ENCODE assay signal across 15 cellular contexts in the genomic region with DNA sequence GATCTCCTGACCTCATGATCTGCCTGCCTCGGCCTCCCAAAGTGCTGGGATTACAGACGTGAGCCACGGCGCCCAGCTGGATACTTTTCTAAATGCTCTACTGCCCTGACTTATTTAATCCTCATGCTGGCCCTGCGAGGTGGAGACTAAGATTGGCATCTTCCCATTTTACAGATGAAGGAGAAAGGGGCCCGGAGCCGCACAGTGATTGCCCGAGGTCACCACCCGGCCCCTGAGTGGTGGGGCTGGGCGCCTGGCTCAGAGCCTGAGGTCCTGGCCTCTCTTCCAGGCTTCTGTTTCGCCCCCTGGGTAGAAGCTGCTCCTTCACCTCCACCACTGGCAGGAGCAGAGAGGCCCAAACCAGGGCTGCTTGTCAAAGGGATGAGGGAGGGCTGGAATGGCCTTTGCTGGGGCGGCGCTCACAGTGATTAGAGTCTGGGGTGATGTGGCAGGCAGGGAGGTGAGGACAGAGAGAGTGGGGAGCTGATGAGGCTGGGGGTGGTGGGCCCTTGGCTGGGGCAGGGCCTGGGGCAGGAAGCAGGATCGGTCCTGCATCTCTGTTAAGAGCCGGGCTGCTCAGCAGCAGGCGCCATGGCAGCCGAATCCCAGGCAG. TPM values are rescaled to one million over a fixed set of nuclear protein-coding genes. Genes with fewer than 3 reads are reported as not detected.
DNase-seq lines count a peak whose midpoint lies in the region; ATAC-seq and TF ChIP-seq lines count a peak whose summit lies in the region.
"Had no signal": no experiment of that assay in that cellular context is flagged by ENCODE, and none has a peak within 500 bp of the region (broad histone marks: within the 10 kb centered on the region; RNA-seq: fewer than 3 reads in every experiment).

No MANE protein-coding gene starts in this region.

- intact Hi-C loops in lower lobe of right lung (cut with DNase I) = no loop called here
- intact Hi-C loops in spleen (cut with DNase I; ENCODE audit: low total_unique reads) = loop anchor here (10.0 kb wide), 1 partner anchor 488 kb away; no protein-coding TSS in a partner anchor

- WGBS in spleen, 5 donors = 71 to 83% (median 77%) methylated on average over 15 to 17 of the region's 17 CpGs

- H3K27ac ChIP-seq in VCaP = peak overlapping the region; percentile 84
- no peak overlapping the region for H3K27ac ChIP-seq in lower lobe of right lung
- H3K27ac ChIP-seq in spleen = no peak overlapping the region
- H3K27ac ChIP-seq: 22Rv1, GM23248 had no signal

- no peaks in the 10 kb centered on the region for H3K9me3 ChIP-seq in lower lobe of right lung
- no peaks in the 10 kb centered on the region for H3K9me3 ChIP-seq in spleen

- no peak for TF ChIP-seq POLR2A in spleen (IDR thresholded peaks at IDR 0.05)

- peaks cover 33% of the 10 kb centered on the region for H3K27me3 ChIP-seq in lower lobe of right lung (ENCODE audit: low read depth)
- peaks cover 0 to 45% (median 0%) of the 10 kb centered on the region in 7 donors for H3K27me3 ChIP-seq in spleen (replicated peaks in 1 of 7)

- H3K4me1 ChIP-seq in lower lobe of right lung = no peaks in the 10 kb centered on the region
- peaks cover 0 to 7% (median 0%) of the 10 kb centered on the region in 6 donors for H3K4me1 ChIP-seq in spleen

- ATAC-seq in lower lobe of right lung = no peak
- ATAC-seq in HG03354 (IDR thresholded peaks at IDR 0.05; ENCODE audit: poor library complexity, severe bottlenecking, unreplicated experiment) = no peak
- ATAC-seq: CD8-positive, alpha-beta T cell had no signal

- H3K4me3 ChIP-seq in lower lobe of right lung = no peak overlapping the region
- no peak overlapping the region for H3K4me3 ChIP-seq in spleen
- H3K4me3 ChIP-seq: GM23248 had no signal

- TF ChIP-seq CTCF in VCaP (conservative IDR thresholded peaks at IDR 0.05) (no peak), lower lobe of right lung (IDR thresholded peaks at IDR 0.05) (no peak), spleen (IDR thresholded peaks at IDR 0.05 in 8 of 11, conservative IDR thresholded peaks at IDR 0.05 in 3 of 11) (no peak)

- DNase-seq in DMS53 (lab: John Stamatoyannopoulos, UW) (peak; percentile 44), DMS53 treated with DMSO at 0.1 percent for 48 hours (lab: John Stamatoyannopoulos, UW; ENCODE audit: unreplicated experiment) (no peak), lower lobe of right lung (peak; percentile 30), spleen (peak; percentile 41), NCI-H1436 (lab: John Stamatoyannopoulos, UW) (no peak)
- no peak for DNase-seq in effector CD8-positive, alpha-beta T cell (lab: John Stamatoyannopoulos, UW)
- DNase-seq: CD8-positive, alpha-beta T cell; GM23248 had no signal

- no peaks in the 10 kb centered on the region for H3K36me3 ChIP-seq in lower lobe of right lung
- H3K36me3 ChIP-seq in spleen = no peaks in the 10 kb centered on the region

RNA-seq across cellular contexts. Expression of a gene that starts 15.4 kb away (rescaled TPM):
- total RNA-seq in lower lobe of right lung (not detected), spleen (under 1 TPM in 1 of 7 donors, not detected in 6; 0.13 TPM)
- polyA plus RNA-seq in spleen = under 1 TPM; 0.02 to 0.04 (median 0.03) TPM
- total RNA-seq: A673; CD8-positive, alpha-beta T cell; GM23248; HT-29 had no signal
- polyA plus RNA-seq: BJ, CD14-positive monocyte, GM23248 had no signal

RNA-seq across cellular contexts. Expression of a gene that starts 53.3 kb away (rescaled TPM):
- total RNA-seq in lower lobe of right lung (16.6 TPM), spleen (10 to 100 TPM; 12.5 to 43.5 (median 20.3) TPM)
- 1 to 10 TPM in 2 of 3 donors, under 1 TPM in 1; 0.46 to 3.0 (median 2.0) TPM for polyA plus RNA-seq in spleen
- total RNA-seq: CD8-positive, alpha-beta T cell; GM23248 had no signal
- polyA plus RNA-seq: BJ, GM23248 had no signal

Comparison
In these comparisons a context has a peak if more than half of its experiments do, and no peak if none do; other contexts are left out.
1. DNase-seq: peak in DMS53 (single experiment), lower lobe of right lung (single experiment) and spleen (single experiment); none in DMS53 treated with DMSO at 0.1 percent for 48 hours (single experiment), effector CD8-positive, alpha-beta T cell (single experiment) and NCI-H1436 (single experiment).